8 cellular contexts compared by ENCODE assay signal in genomic region chr17:43576563-43577229, GRCh38. TPM values are rescaled to one million over a fixed set of nuclear protein-coding genes. Genes with fewer than 3 reads are reported as not detected.
DNase-seq lines count a peak whose midpoint lies in the region; ATAC-seq, FAIRE-seq and TF ChIP-seq lines count a peak whose summit lies in the region.

No MANE protein-coding gene starts in this region.

- TF ChIP-seq CTCF in 22Rv1 (IDR thresholded peaks at IDR 0.05) (peak; percentile 84), activated B cell treated with CpG ODN at 0.5 μM for 24 hours (IDR thresholded peaks at IDR 0.05) (no peak), kidney epithelial cell (IDR thresholded peaks at IDR 0.05; ENCODE audit: insufficient read depth, low read length, poor library complexity, severe bottlenecking) (peak; percentile 85)

- CTCF ChIA-PET in activated B cell treated with CpG ODN at 0.5 μM for 24 hours (lab: Charles Lee), result interaction anchor here (0.9 to 4.8 kb wide), 15 partner anchors 10 to 268 kb away, joined by 3 to 40 read pairs (median 4); partner anchors contain the start of genes DHX8 and SOST

- H3K27me3 ChIP-seq in kidney epithelial cell (ENCODE audit: control insufficient read depth, insufficient read depth, low read length), result no peaks in the 10 kb centered on the region

- peak overlapping the region; percentile 46 for H3K27ac Mint-ChIP-seq in activated B cell treated with CpG ODN at 0.5 μM for 24 hours

- no peak overlapping the region for H3K27ac ChIP-seq in 22Rv1
- H3K27ac ChIP-seq in caudate nucleus (ENCODE audit: low read depth, low read length), result no peak overlapping the region

- H3K4me3 Mint-ChIP-seq in activated B cell treated with CpG ODN at 0.5 μM for 24 hours, result no peak overlapping the region

- intact Hi-C loops in activated B cell treated with CpG ODN at 0.5 μM for 24 hours (cut with micrococcal nuclease), result loop anchor here (1.0 to 5.0 kb wide), 4 partner anchors 97 to 271 kb away; partner anchors contain the start of gene CD300LG

- H3K27me3 Mint-ChIP-seq in activated B cell treated with CpG ODN at 0.5 μM for 24 hours, result peaks cover 4% of the 10 kb centered on the region

- TF ChIP-seq POLR2A in GM12892 (IDR thresholded peaks at IDR 0.05; ENCODE audit: low read depth, low read length), result no peak

- FAIRE-seq in GM12892 (lab: Jason Lieb, UNC), result peak; percentile 85

- no peaks in the 10 kb centered on the region for H3K9me3 Mint-ChIP-seq in activated B cell treated with CpG ODN at 0.5 μM for 24 hours

- DNase-seq in GM12892 (ENCODE audit: insufficient read length) (peak; percentile 53), NCI-H2171 (lab: John Stamatoyannopoulos, UW) (peak; percentile 25), activated B cell treated with CpG ODN at 0.5 μM for 24 hours (peak; percentile 53), caudate nucleus (lab: John Stamatoyannopoulos, UW) (peak in 53 of 61 donors; percentile 1 to 63 (median 29)), kidney epithelial cell (ENCODE audit: low read depth) (no peak)
- peak; percentile 64 for DNase-seq in stimulated activated CD4-positive, alpha-beta T cell treated with anti-CD3 and anti-CD28 coated beads, Interleukin-4, amount 100 ng/mL, for 1 hour

- POLR2A ChIA-PET in activated B cell treated with CpG ODN at 0.5 μM for 24 hours (lab: Charles Lee), result interaction anchor here (0.9 to 1.3 kb wide), 2 partner anchors 94 to 97 kb away, joined by 3 to 6 read pairs; no protein-coding TSS in a partner anchor

- no peaks in the 10 kb centered on the region for H3K36me3 Mint-ChIP-seq in activated B cell treated with CpG ODN at 0.5 μM for 24 hours (ENCODE audit: low read depth)

- no peaks in the 10 kb centered on the region for H3K36me3 ChIP-seq in kidney epithelial cell (ENCODE audit: control insufficient read depth, insufficient read depth, low read length)

- peaks cover 23% of the 10 kb centered on the region for H3K4me1 Mint-ChIP-seq in activated B cell treated with CpG ODN at 0.5 μM for 24 hours

- ATAC-seq in activated B cell treated with CpG ODN at 0.5 μM for 24 hours (ENCODE audit: low read depth) (peak; percentile 21), GM21737 (IDR thresholded peaks at IDR 0.05; ENCODE audit: unreplicated experiment) (no peak)

- H3K4me3 ChIP-seq in kidney epithelial cell (ENCODE audit: low read depth, low read length), result no peak overlapping the region

RNA-seq across cellular contexts. Expression of gene ETV4, which starts 30.6 kb away (rescaled TPM):
- polyA plus RNA-seq in GM12892 (2012; ENCODE audit: missing spikeins), result 4.1 TPM
- total RNA-seq in activated B cell treated with CpG ODN at 0.5 μM for 24 hours, result 0.10 TPM in 1 of 2 replicates, not detected in the other
- total RNA-seq in kidney epithelial cell, result 42.1 and 52.6 TPM in 2 replicates

Comparison
In these comparisons a context has a peak if more than half of its experiments do, and no peak if none do; other contexts are left out.
1. RNA of gene ETV4, which starts 30.6 kb away (total RNA-seq): 42.1 to 52.6 TPM in kidney epithelial cell; 0.10 TPM in activated B cell treated with CpG ODN at 0.5 μM for 24 hours; every median in the first group is over 10 times any median in the second.